In genomic region chr12:103975368-103975767, GRCh38 we compare ENCODE assay signal across 31 cellular contexts.
"Had no signal": no experiment of that assay in that cellular context is flagged by ENCODE, and none has a peak within 500 bp of the region (broad histone marks: within the 10 kb centered on the region; RNA-seq: fewer than 3 reads in every experiment).

No MANE protein-coding gene starts in this region.

- H3K36me3 ChIP-seq: breast epithelium, ovary had no signal

- H3K4me3 Mint-ChIP-seq: activated CD4-positive, alpha-beta memory T cell treated with anti-CD3 and anti-CD28 coated beads, Interleukin-2, amount 10 ng/mL, durations not matched to agents 7 days and 5 days; activated CD8-positive, alpha-beta memory T cell treated with anti-CD3 and anti-CD28 coated beads, Interleukin-2, amount 10 ng/mL, durations not matched to agents 7 days and 5 days; central memory CD8-positive, alpha-beta T cell; stimulated activated memory B cell treated with anti-CD40 and anti-IgM and Interleukin-4, amounts not matched to agents 10 μg/mL and 1 μg/mL and 100 μg/mL, for 72 hours; T-cell; T-helper 2 cell treated with Interferon-gamma antibody and Interleukin-4, amounts not matched to agents 5 μg/mL and 100 μg/mL, for 36 hours had no signal

- H3K27me3 Mint-ChIP-seq: activated CD4-positive, alpha-beta memory T cell treated with anti-CD3 and anti-CD28 coated beads, Interleukin-2, amount 10 ng/mL, durations not matched to agents 7 days and 5 days; activated CD8-positive, alpha-beta memory T cell treated with anti-CD3 and anti-CD28 coated beads, Interleukin-2, amount 10 ng/mL, durations not matched to agents 7 days and 5 days; central memory CD8-positive, alpha-beta T cell; naive thymus-derived CD4-positive, alpha-beta T cell; progenitor cell of endocrine pancreas; stimulated activated memory B cell treated with anti-CD40 and anti-IgM and Interleukin-4, amounts not matched to agents 10 μg/mL and 1 μg/mL and 100 μg/mL, for 72 hours; T-cell had no signal

- DNase-seq: activated CD4-positive, alpha-beta memory T cell treated with anti-CD3 and anti-CD28 coated beads, Interleukin-2, amount 10 ng/mL, durations not matched to agents 7 days and 5 days; activated CD4-positive, alpha-beta T cell treated with anti-CD3 and anti-CD28 coated beads for 48 hours; activated CD8-positive, alpha-beta memory T cell treated with anti-CD3 and anti-CD28 coated beads, Interleukin-2, amount 10 ng/mL, durations not matched to agents 7 days and 5 days; activated effector memory CD4-positive, alpha-beta T cell treated with anti-CD3 and anti-CD28 coated beads, Interleukin-2, amount 50 U/mL, for 16 hours; activated naive CD4-positive, alpha-beta T cell treated with anti-CD3 and anti-CD28 coated beads, Interleukin-2, amount 50 U/mL, for 16 hours; dermis blood vessel endothelial cell; effector CD4-positive, alpha-beta T cell; hippocampal formation; left cardiac atrium; mammary epithelial cell; midbrain; naive thymus-derived CD4-positive, alpha-beta T cell; ovary; retina; stimulated activated CD4-positive, alpha-beta T cell treated with anti-CD3 and anti-CD28 coated beads, Interleukin-4, amount 100 ng/mL, for 24 hours; stomach; T-cell; tibial artery; upper lobe of right lung; WERI-Rb-1 had no signal

- H3K4me1 ChIP-seq: breast epithelium had no signal

- H3K9me3 Mint-ChIP-seq: activated CD4-positive, alpha-beta memory T cell treated with anti-CD3 and anti-CD28 coated beads, Interleukin-2, amount 10 ng/mL, durations not matched to agents 7 days and 5 days; central memory CD8-positive, alpha-beta T cell; stimulated activated memory B cell treated with anti-CD40 and anti-IgM and Interleukin-4, amounts not matched to agents 10 μg/mL and 1 μg/mL and 100 μg/mL, for 72 hours; T-cell; T-helper 2 cell treated with Interferon-gamma antibody and Interleukin-4, amounts not matched to agents 5 μg/mL and 100 μg/mL, for 36 hours had no signal

- H3K4me3 ChIP-seq: breast epithelium, gastroesophageal sphincter, ovary, skin epidermis, stomach, tibial artery, upper lobe of right lung had no signal

- H3K9me3 ChIP-seq: breast epithelium, gastroesophageal sphincter, ovary, stomach, tibial artery, upper lobe of right lung had no signal

- ATAC-seq: activated CD4-positive, CD25-positive, alpha-beta regulatory T cell treated with anti-CD3 and anti-CD28 coated beads, Interleukin-2, amount 50 U/mL, for 24 hours; activated CD8-positive, alpha-beta memory T cell treated with anti-CD3 and anti-CD28 coated beads, Interleukin-2, amount 10 ng/mL, durations not matched to agents 7 days and 5 days; gastroesophageal sphincter; naive thymus-derived CD4-positive, alpha-beta T cell; sciatic nerve; stimulated activated memory B cell treated with anti-CD40 and anti-IgM and Interleukin-4, amounts not matched to agents 10 μg/mL and 1 μg/mL and 100 μg/mL, for 72 hours; T-cell; upper lobe of right lung had no signal

- H3K27ac ChIP-seq: breast epithelium, epithelial cell of prostate, gastroesophageal sphincter, ovary, skin epidermis, stomach, tibial artery, upper lobe of right lung, WERI-Rb-1 had no signal

- H3K27me3 ChIP-seq: breast epithelium, gastroesophageal sphincter, ovary, stomach, tibial artery, upper lobe of right lung had no signal

- H3K27ac Mint-ChIP-seq: activated CD4-positive, alpha-beta memory T cell treated with anti-CD3 and anti-CD28 coated beads, Interleukin-2, amount 10 ng/mL, durations not matched to agents 7 days and 5 days; activated CD8-positive, alpha-beta memory T cell treated with anti-CD3 and anti-CD28 coated beads, Interleukin-2, amount 10 ng/mL, durations not matched to agents 7 days and 5 days; progenitor cell of endocrine pancreas; stimulated activated memory B cell treated with anti-CD40 and anti-IgM and Interleukin-4, amounts not matched to agents 10 μg/mL and 1 μg/mL and 100 μg/mL, for 72 hours; T-cell; T-helper 2 cell treated with Interferon-gamma antibody and Interleukin-4, amounts not matched to agents 5 μg/mL and 100 μg/mL, for 36 hours had no signal

- FAIRE-seq: keratinocyte had no signal
